In genomic region chr10:77799352-77799751, GRCh38 we compare ENCODE assay signal across 26 cellular contexts.
DNase-seq lines count a peak whose midpoint lies in the region; ATAC-seq and TF ChIP-seq lines count a peak whose summit lies in the region.
"Had no signal": no experiment of that assay in that cellular context is flagged by ENCODE, and none has a peak within 500 bp of the region (broad histone marks: within the 10 kb centered on the region; RNA-seq: fewer than 3 reads in every experiment).

No MANE protein-coding gene starts in this region.

- peaks cover 33% of the 10 kb centered on the region for H3K4me1 Mint-ChIP-seq in activated CD4-positive, alpha-beta memory T cell treated with anti-CD3 and anti-CD28 coated beads, Interleukin-2, amount 10 ng/mL, durations not matched to agents 7 days and 5 days
- peaks cover 17 to 34% of the 10 kb centered on the region in 2 donors for H3K4me1 Mint-ChIP-seq in effector memory CD8-positive, alpha-beta T cell (ENCODE audit: low read depth in 2 of 2)
- H3K4me1 Mint-ChIP-seq: nephron progenitor cell had no signal

- 87 to 92% methylated on average over 5 of the region's 5 CpGs for WGBS in body of pancreas, 2 donors
- 92 to 96% methylated on average over 5 of the region's 5 CpGs for WGBS in thyroid gland, 2 donors

- peaks cover 0 to 5% of the 10 kb centered on the region in 2 donors for H3K36me3 ChIP-seq in body of pancreas (replicated peaks in 1 of 2; ENCODE audit: insufficient read depth in 1 of 2, low read depth in 2 of 2)
- H3K36me3 ChIP-seq in thyroid gland = peaks cover 40 to 80% of the 10 kb centered on the region in 2 donors

- H3K4me3 ChIP-seq in body of pancreas = no peak overlapping the region
- H3K4me3 ChIP-seq in thyroid gland (replicated peaks in 1 of 3) = no peak overlapping the region
- H3K4me3 ChIP-seq: esophagus squamous epithelium, sigmoid colon, thoracic aorta had no signal

- H3K27me3 Mint-ChIP-seq in activated CD4-positive, alpha-beta memory T cell treated with anti-CD3 and anti-CD28 coated beads, Interleukin-2, amount 10 ng/mL, durations not matched to agents 7 days and 5 days = peaks cover 5% of the 10 kb centered on the region
- H3K27me3 Mint-ChIP-seq in effector memory CD8-positive, alpha-beta T cell = no peaks in the 10 kb centered on the region
- H3K27me3 Mint-ChIP-seq: IgD-negative memory B cell; memory B cell; stimulated activated memory B cell treated with anti-CD40 and anti-IgM and Interleukin-4, amounts not matched to agents 10 μg/mL and 1 μg/mL and 100 μg/mL, for 72 hours had no signal

- POLR2A ChIA-PET in activated CD4-positive, alpha-beta memory T cell treated with anti-CD3 and anti-CD28 coated beads, Interleukin-2, amount 10 ng/mL, durations not matched to agents 7 days and 5 days (lab: Charles Lee) = no interaction called here

- CTCF ChIA-PET in activated CD4-positive, alpha-beta memory T cell treated with anti-CD3 and anti-CD28 coated beads, Interleukin-2, amount 10 ng/mL, durations not matched to agents 7 days and 5 days (lab: Charles Lee) = no interaction called here

- H3K36me3 Mint-ChIP-seq in activated CD4-positive, alpha-beta memory T cell treated with anti-CD3 and anti-CD28 coated beads, Interleukin-2, amount 10 ng/mL, durations not matched to agents 7 days and 5 days (ENCODE audit: low read depth) = no peaks in the 10 kb centered on the region
- H3K36me3 Mint-ChIP-seq in effector memory CD8-positive, alpha-beta T cell (ENCODE audit: insufficient read depth) = peaks cover 32% of the 10 kb centered on the region
- H3K36me3 Mint-ChIP-seq: memory B cell; stimulated activated memory B cell treated with anti-CD40 and anti-IgM and Interleukin-4, amounts not matched to agents 10 μg/mL and 1 μg/mL and 100 μg/mL, for 72 hours had no signal

- H3K27ac ChIP-seq in body of pancreas (no peak overlapping the region), thyroid gland (no peak overlapping the region)
- H3K27ac ChIP-seq: esophagus squamous epithelium, parathyroid adenoma, sigmoid colon, thoracic aorta had no signal

- no peaks in the 10 kb centered on the region for H3K4me1 ChIP-seq in body of pancreas
- H3K4me1 ChIP-seq in thyroid gland = no peaks in the 10 kb centered on the region
- H3K4me1 ChIP-seq: parathyroid adenoma, sigmoid colon had no signal

- H3K4me3 Mint-ChIP-seq in activated CD4-positive, alpha-beta memory T cell treated with anti-CD3 and anti-CD28 coated beads, Interleukin-2, amount 10 ng/mL, durations not matched to agents 7 days and 5 days = no peak overlapping the region
- H3K4me3 Mint-ChIP-seq in effector memory CD8-positive, alpha-beta T cell = peak overlapping the region in 1 of 2 donors; percentile 67
- H3K4me3 Mint-ChIP-seq: IgD-negative memory B cell; memory B cell; nephron progenitor cell; stimulated activated memory B cell treated with anti-CD40 and anti-IgM and Interleukin-4, amounts not matched to agents 10 μg/mL and 1 μg/mL and 100 μg/mL, for 72 hours had no signal

- H3K27ac Mint-ChIP-seq in activated CD4-positive, alpha-beta memory T cell treated with anti-CD3 and anti-CD28 coated beads, Interleukin-2, amount 10 ng/mL, durations not matched to agents 7 days and 5 days = no peak overlapping the region
- H3K27ac Mint-ChIP-seq in effector memory CD8-positive, alpha-beta T cell = peak overlapping the region; percentile 52 to 94
- H3K27ac Mint-ChIP-seq: memory B cell; nephron progenitor cell; stimulated activated memory B cell treated with anti-CD40 and anti-IgM and Interleukin-4, amounts not matched to agents 10 μg/mL and 1 μg/mL and 100 μg/mL, for 72 hours had no signal

- DNase-seq in stimulated activated naive CD4-positive, alpha-beta T cell treated with Interleukin-2 at 50 U/mL for 16 hours (lab: John Stamatoyannopoulos, UW) = peak; percentile 4
- DNase-seq in stimulated activated naive CD4-positive, alpha-beta T cell (lab: John Stamatoyannopoulos, UW) = no peak
- DNase-seq in activated CD4-positive, alpha-beta memory T cell treated with anti-CD3 and anti-CD28 coated beads, Interleukin-2, amount 10 ng/mL, durations not matched to agents 7 days and 5 days = peak; percentile 52
- DNase-seq in effector memory CD8-positive, alpha-beta T cell = peak in 2 of 3 experiments; percentile 50 to 51
- DNase-seq in body of pancreas (no peak), NCI-H2107 (lab: John Stamatoyannopoulos, UW) (no peak), thyroid gland (no peak)
- DNase-seq: ACHN; activated CD8-positive, alpha-beta memory T cell treated with anti-CD3 and anti-CD28 coated beads, Interleukin-2, amount 50 U/mL, for 4 hours; activated naive CD4-positive, alpha-beta T cell; anterior cingulate cortex; C1 segment of cervical spinal cord; DMS 273 treated with DMSO at 0.1 percent for 48 hours; effector CD8-positive, alpha-beta T cell; esophagus squamous epithelium; NCI-H1694; NCI-H2227 treated with DMSO at 0.1 percent for 48 hours; nephron progenitor cell had no signal

- TF ChIP-seq POLR2A in body of pancreas (IDR thresholded peaks at IDR 0.05) = no peak
- no peak for TF ChIP-seq POLR2A in thyroid gland (IDR thresholded peaks at IDR 0.05)

- TF ChIP-seq CTCF in body of pancreas (IDR thresholded peaks at IDR 0.05) (no peak), thyroid gland (IDR thresholded peaks at IDR 0.05) (no peak)

- H3K9me3 ChIP-seq in body of pancreas = no peaks in the 10 kb centered on the region
- H3K9me3 ChIP-seq in thyroid gland = no peaks in the 10 kb centered on the region
- H3K9me3 ChIP-seq: esophagus squamous epithelium, sigmoid colon, thoracic aorta had no signal

- peak; percentile 67 for ATAC-seq in effector memory CD8-positive, alpha-beta T cell (replicated peaks)
- ATAC-seq in body of pancreas (no peak), esophagus mucosa (no peak)
- ATAC-seq: Panc1; stimulated activated memory B cell treated with anti-CD40 and anti-IgM and Interleukin-4, amounts not matched to agents 10 μg/mL and 1 μg/mL and 100 μg/mL, for 72 hours had no signal

- H3K27me3 ChIP-seq in body of pancreas = no peaks in the 10 kb centered on the region
- no peaks in the 10 kb centered on the region for H3K27me3 ChIP-seq in thyroid gland
- H3K27me3 ChIP-seq: esophagus squamous epithelium, sigmoid colon had no signal

- H3K9me3 Mint-ChIP-seq in activated CD4-positive, alpha-beta memory T cell treated with anti-CD3 and anti-CD28 coated beads, Interleukin-2, amount 10 ng/mL, durations not matched to agents 7 days and 5 days = no peaks in the 10 kb centered on the region
- no peaks in the 10 kb centered on the region for H3K9me3 Mint-ChIP-seq in effector memory CD8-positive, alpha-beta T cell
- H3K9me3 Mint-ChIP-seq: IgD-negative memory B cell; memory B cell; nephron progenitor cell; stimulated activated memory B cell treated with anti-CD40 and anti-IgM and Interleukin-4, amounts not matched to agents 10 μg/mL and 1 μg/mL and 100 μg/mL, for 72 hours had no signal

- intact Hi-C loops in body of pancreas (cut with DNase I) = no loop called here
- intact Hi-C loops in thyroid gland (cut with DNase I) = no loop called here

Comparison
In these comparisons a context has a peak if more than half of its experiments do, and no peak if none do; other contexts are left out.
1. DNase-seq: peak in stimulated activated naive CD4-positive, alpha-beta T cell treated with Interleukin-2 at 50 U/mL for 16 hours (single experiment), activated CD4-positive, alpha-beta memory T cell treated with anti-CD3 and anti-CD28 coated beads, Interleukin-2, amount 10 ng/mL, durations not matched to agents 7 days and 5 days (single experiment) and effector memory CD8-positive, alpha-beta T cell (2 of 3); none in stimulated activated naive CD4-positive, alpha-beta T cell (0 of 6), body of pancreas (0 of 4), NCI-H2107 (single experiment) and thyroid gland (0 of 2).